Comparison of ENCODE assay signal across 14 cellular contexts in the genomic region with DNA sequence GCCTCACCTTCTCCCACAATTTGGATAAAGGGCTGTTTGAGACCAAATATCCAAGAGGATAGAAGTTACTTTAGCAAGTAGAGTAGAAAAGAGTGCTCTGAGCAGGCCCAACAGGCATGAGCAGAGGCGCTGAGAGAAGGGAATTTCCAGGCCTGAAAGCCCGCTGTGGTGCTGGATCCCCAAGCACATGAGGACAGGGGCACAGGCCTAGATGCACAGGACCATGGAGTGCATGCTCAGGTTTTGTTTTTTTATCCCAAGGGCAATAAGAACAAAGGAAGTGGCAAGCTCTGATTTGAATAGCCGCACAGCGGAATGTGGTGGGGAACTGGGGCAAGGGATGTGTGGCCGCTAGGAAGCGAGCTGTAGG. TPM values are rescaled to one million over a fixed set of nuclear protein-coding genes. Genes with fewer than 3 reads are reported as not detected.
A peak's percentile ranks its signal among the peaks of the same experiment; 100 is the strongest.
DNase-seq lines count a peak whose midpoint lies in the region; ATAC-seq and TF ChIP-seq lines count a peak whose summit lies in the region.
"Had no signal": no experiment of that assay in that cellular context is flagged by ENCODE, and none has a peak within 500 bp of the region (broad histone marks: within the 10 kb centered on the region; RNA-seq: fewer than 3 reads in every experiment).

No MANE protein-coding gene starts in this region.

- no peak overlapping the region for H3K4ac ChIP-seq in H9 (ENCODE audit: low read depth, low read length)

- no peaks in the 10 kb centered on the region for H3K27me3 ChIP-seq in H9 (ENCODE audit: insufficient read depth, low read length)
- H3K27me3 ChIP-seq in endodermal cell (ENCODE audit: control insufficient read depth, insufficient read depth, low read length, poor library complexity, severe bottlenecking), result no peaks in the 10 kb centered on the region

- CTCF ChIA-PET in Calu3 (lab: Charles Lee), result no interaction called here
- CTCF ChIA-PET in WTC11 (lab: Charles Lee), result no interaction called here
- CTCF ChIA-PET in RWPE1 (lab: Yijun Ruan, JAX), result no interaction called here

- H4K91ac ChIP-seq in H9 (ENCODE audit: insufficient read length, low read depth, low read length), result no peak overlapping the region

- H2AFZ ChIP-seq in H9 (ENCODE audit: low read length), result no peak overlapping the region
- H2AFZ ChIP-seq: GM23248 had no signal

- no peak overlapping the region for H4K5ac ChIP-seq in H9 (ENCODE audit: insufficient read length, low read depth, low read length)

- no peak overlapping the region for H3K18ac ChIP-seq in H9 (ENCODE audit: insufficient read length, low read depth, low read length)

- no peak overlapping the region for H3K9ac ChIP-seq in H9 (ENCODE audit: extremely low read depth, insufficient read length, low read length)
- no peak overlapping the region for H3K9ac ChIP-seq in endodermal cell (ENCODE audit: extremely low read depth, low read length, poor library complexity, severe bottlenecking)
- H3K9ac ChIP-seq: GM23248 had no signal

- no peak overlapping the region for H2AK5ac ChIP-seq in H9 (ENCODE audit: insufficient read length, low read length)

- H3K56ac ChIP-seq in H9 (ENCODE audit: insufficient read length, low read depth, low read length), result no peak overlapping the region

- H3K14ac ChIP-seq in H9 (ENCODE audit: insufficient read depth, low read length), result no peak overlapping the region

- H3K4me3 ChIP-seq in endodermal cell (ENCODE audit: low read length), result no peak overlapping the region
- H3K4me3 ChIP-seq: A549, GM23248 had no signal

- H3K79me2 ChIP-seq in H9 (ENCODE audit: insufficient read depth, low read length), result no peaks in the 10 kb centered on the region

- H3K27ac Mint-ChIP-seq in Calu3 (ENCODE audit: unreplicated experiment), result peak overlapping the region; percentile 21
- H3K27ac Mint-ChIP-seq in H9, result peak overlapping the region in 2 of 3 experiments; percentile 6 to 19; a peak in 1 of 7 replicates
- H3K27ac Mint-ChIP-seq in WTC11, result no peak overlapping the region
- H3K27ac Mint-ChIP-seq in nephron progenitor cell, result peak overlapping the region; percentile 47
- no peak overlapping the region for H3K27ac Mint-ChIP-seq in endodermal cell

- WGBS in H9 (ENCODE audit: extremely low coverage, insufficient read length, low lambda C conversion rate), result no CpG with 5 or more reads among the region's 6 CpGs
- 93 to 100% methylated on average over 4 to 6 of the region's 6 CpGs for WGBS in endodermal cell (ENCODE audit: insufficient coverage in 1 of 2, insufficient read length in 1 of 2), 2 experiments

- H3K36me3 Mint-ChIP-seq in Calu3 (ENCODE audit: insufficient read depth, unreplicated experiment), result peaks cover 58% of the 10 kb centered on the region
- H3K36me3 Mint-ChIP-seq in H9 (ENCODE audit: insufficient read depth in 1 of 3, low read depth in 3 of 3), result no peaks in the 10 kb centered on the region
- H3K36me3 Mint-ChIP-seq in WTC11, result peaks cover 6% of the 10 kb centered on the region; the same call in 1 of the 2 replicates
- peaks cover 5% of the 10 kb centered on the region for H3K36me3 Mint-ChIP-seq in nephron progenitor cell (ENCODE audit: low read depth)
- H3K36me3 Mint-ChIP-seq in endodermal cell (ENCODE audit: low read depth), result no peaks in the 10 kb centered on the region

- H3K27ac ChIP-seq in H9 (ENCODE audit: insufficient read length, low read depth, low read length) (no peak overlapping the region), RWPE1 (no peak overlapping the region), endodermal cell (ENCODE audit: low read depth, low read length) (no peak overlapping the region)
- H3K27ac ChIP-seq: A549, GM23248 had no signal

- H2BK15ac ChIP-seq in H9 (ENCODE audit: low read depth, low read length), result no peak overlapping the region

- no peak overlapping the region for H4K8ac ChIP-seq in H9 (replicated peaks; ENCODE audit: insufficient read length, low read depth, low read length)

- no peaks in the 10 kb centered on the region for H4K20me1 ChIP-seq in H9 (ENCODE audit: control insufficient read depth, insufficient read depth, insufficient read length)

- TF ChIP-seq CTCF in Calu3 (IDR thresholded peaks at IDR 0.05; ENCODE audit: unreplicated experiment), result no peak
- no peak for TF ChIP-seq CTCF in H9 (conservative IDR thresholded peaks at IDR 0.05)
- no peak for TF ChIP-seq CTCF in WTC11 (IDR thresholded peaks at IDR 0.05)
- no peak for TF ChIP-seq CTCF in nephron progenitor cell (IDR thresholded peaks at IDR 0.05)
- no peak for TF ChIP-seq CTCF in RWPE1 (conservative IDR thresholded peaks at IDR 0.05; ENCODE audit: low read depth)
- no peak for TF ChIP-seq CTCF in endodermal cell (conservative IDR thresholded peaks at IDR 0.05)

- H3K4me1 Mint-ChIP-seq in Calu3 (ENCODE audit: low read depth, unreplicated experiment) (peaks cover 15% of the 10 kb centered on the region), H9 (0 out of 4 replicates have a peak, but pooled peaks cover 0 to 2% of the 10 kb centered on the region in 2 experiments), WTC11 (peaks cover 2% of the 10 kb centered on the region; the same call in 1 of the 2 replicates), nephron progenitor cell (peaks cover 14% of the 10 kb centered on the region), endodermal cell (peaks cover 9% of the 10 kb centered on the region)

- H3K27me3 Mint-ChIP-seq in Calu3 (ENCODE audit: unreplicated experiment) (no peaks in the 10 kb centered on the region), H9 (ENCODE audit: low read depth) (no peaks in the 10 kb centered on the region), WTC11 (ENCODE audit: low read depth) (no peaks in the 10 kb centered on the region), nephron progenitor cell (ENCODE audit: low read depth, poor library complexity) (peaks cover 4% of the 10 kb centered on the region), endodermal cell (ENCODE audit: insufficient read depth) (no peaks in the 10 kb centered on the region)

- no peaks in the 10 kb centered on the region for H3K23me2 ChIP-seq in H9 (ENCODE audit: insufficient read length, low read depth, low read length, poor library complexity, severe bottlenecking)

- no peak overlapping the region for H3T11ph ChIP-seq in H9 (ENCODE audit: low read length)

- H2BK5ac ChIP-seq in H9 (ENCODE audit: insufficient read length, low read length), result no peak overlapping the region

- ATAC-seq in WTC11, result peak; percentile 30; the same call in 1 of the 2 replicates
- ATAC-seq: A549, HepG2 had no signal

- no peak overlapping the region for H2BK120ac ChIP-seq in H9 (ENCODE audit: low read depth, low read length, poor library complexity, severe bottlenecking)

- H3K4me1 ChIP-seq in H9 (ENCODE audit: insufficient read depth, low read length) (no peaks in the 10 kb centered on the region), endodermal cell (ENCODE audit: control insufficient read depth, insufficient read depth, low read length) (no peaks in the 10 kb centered on the region)
- H3K4me1 ChIP-seq: BE2C had no signal

- H3K79me1 ChIP-seq in H9 (ENCODE audit: insufficient read depth, low read depth, low read length, poor library complexity, severe bottlenecking), result no peaks in the 10 kb centered on the region

- no peaks in the 10 kb centered on the region for H3K36me3 ChIP-seq in endodermal cell (ENCODE audit: control insufficient read depth, insufficient read depth, low read length)
- H3K36me3 ChIP-seq: BE2C had no signal

- BruUV-seq in Calu3 (replicated peaks; lab: Mats Ljungman, UMichigan), result no TSS peak

- H2BK20ac ChIP-seq in H9 (ENCODE audit: low read depth, low read length, poor library complexity, severe bottlenecking), result no peak overlapping the region

- H3K4me2 ChIP-seq in H9 (ENCODE audit: insufficient read depth, insufficient read length, low read length), result no peak overlapping the region
- H3K4me2 ChIP-seq: A549 had no signal

- H3K9me3 ChIP-seq in H9 (ENCODE audit: control insufficient read depth, low read depth, low read length) (no peaks in the 10 kb centered on the region), endodermal cell (ENCODE audit: control insufficient read depth, low read length) (no peaks in the 10 kb centered on the region)
- H3K9me3 ChIP-seq: A549, BE2C had no signal

- H3K9me3 Mint-ChIP-seq in Calu3 (ENCODE audit: low read depth, unreplicated experiment), result no peaks in the 10 kb centered on the region
- no peaks in the 10 kb centered on the region for H3K9me3 Mint-ChIP-seq in H9
- no peaks in the 10 kb centered on the region for H3K9me3 Mint-ChIP-seq in WTC11
- no peaks in the 10 kb centered on the region for H3K9me3 Mint-ChIP-seq in nephron progenitor cell
- H3K9me3 Mint-ChIP-seq in endodermal cell, result no peaks in the 10 kb centered on the region

- no peak overlapping the region for H3K23ac ChIP-seq in H9 (ENCODE audit: insufficient read length, low read depth, low read length)

- intact Hi-C loops in Calu3 (cut with micrococcal nuclease; ENCODE audit: unreplicated experiment), result no loop called here

- POLR2A ChIA-PET in WTC11 (lab: Charles Lee) (no interaction called here), RWPE1 (lab: Yijun Ruan, JAX; ENCODE audit: low non-redundant PET) (no interaction called here)

- no peak overlapping the region for H2BK12ac ChIP-seq in H9 (ENCODE audit: insufficient read length, low read depth, low read length)

- no peak overlapping the region for H3K4me3 Mint-ChIP-seq in Calu3 (ENCODE audit: low read depth, unreplicated experiment)
- no peak overlapping the region; a peak in 1 of 5 replicates for H3K4me3 Mint-ChIP-seq in H9
- no peak overlapping the region for H3K4me3 Mint-ChIP-seq in WTC11
- no peak overlapping the region for H3K4me3 Mint-ChIP-seq in nephron progenitor cell
- H3K4me3 Mint-ChIP-seq in endodermal cell, result no peak overlapping the region

- DNase-seq in Calu3 (no peak), H9 (no peak), WTC11 (ENCODE audit: low spot score) (no peak), nephron progenitor cell (no peak), NCI-H146 treated with DMSO at 0.1 percent for 48 hours (lab: John Stamatoyannopoulos, UW; ENCODE audit: unreplicated experiment) (no peak), RWPE1 (ENCODE audit: low spot score) (no peak), endodermal cell (no peak)
- DNase-seq: BE2C, DMS 273 treated with DMSO at 0.1 percent for 48 hours, GM23248, H7 had no signal

TF ChIP-seq in WTC11, 78 proteins besides CTCF, POLR2A, EP300 and RAD21:
- TF ChIP-seq NR2C2 (CRISPR knock-in tag; IDR thresholded peaks at IDR 0.05), result no peak
- no peak for TF ChIP-seq NR1H2 (CRISPR knock-in tag; IDR thresholded peaks at IDR 0.05)
- TF ChIP-seq FOXJ3 (CRISPR knock-in tag; IDR thresholded peaks at IDR 0.05; ENCODE audit: borderline replicate concordance), result no peak
- no peak for TF ChIP-seq CREM (CRISPR knock-in tag; IDR thresholded peaks at IDR 0.05)
- TF ChIP-seq FOXK1 (CRISPR knock-in tag; IDR thresholded peaks at IDR 0.05), result no peak
- no peak for TF ChIP-seq TEAD1 (CRISPR knock-in tag; IDR thresholded peaks at IDR 0.05)

RNA-seq across cellular contexts. Expression of gene OSMR, which starts 33.3 kb away (rescaled TPM):
- 59.8 and 76.4 TPM in 2 replicates for total RNA-seq in Calu3 (2022)
- 1.5 and 1.6 TPM in 2 replicates for total RNA-seq in H9 (2021)
- total RNA-seq in WTC11 (2021), result 2.3 to 3.1 TPM (median 2.5 TPM) in 3 replicates
- 1 to 10 TPM; 1.3 to 4.4 TPM for total RNA-seq in endodermal cell
- 4.3 TPM for polyA plus RNA-seq in endodermal cell (2013, experiment 1 of 2)
- polyA plus RNA-seq in endodermal cell (2013, experiment 2 of 2), result 6.6 TPM
- total RNA-seq: G401 had no signal

Comparison
In these comparisons a context has a peak if more than half of its experiments do, and no peak if none do; other contexts are left out.
1. H3K27ac Mint-ChIP-seq: peak in Calu3 (single experiment), H9 (2 of 3) and nephron progenitor cell (single experiment); none in WTC11 (single experiment) and endodermal cell (single experiment).
2. RNA of gene OSMR, which starts 33.3 kb away (total RNA-seq): 59.8 to 76.4 TPM in Calu3; 1.3 to 4.4 TPM in endodermal cell, 2.3 to 3.1 TPM in WTC11 and 1.5 to 1.6 TPM in H9; every median in the first group is over 10 times any median in the second.